9 cellular contexts compared by ENCODE assay signal in genomic region chr17:77842148-77842905, GRCh38.
DNase-seq lines count a peak whose midpoint lies in the region; ATAC-seq, FAIRE-seq and TF ChIP-seq lines count a peak whose summit lies in the region.
"Had no signal": no experiment of that assay in that cellular context is flagged by ENCODE, and none has a peak within 500 bp of the region (broad histone marks: within the 10 kb centered on the region; RNA-seq: fewer than 3 reads in every experiment).

No MANE protein-coding gene starts in this region.

- DNase-seq in Right ventricle myocardium superior, result peak; percentile 14
- no peak for DNase-seq in Right ventricle myocardium inferior (ENCODE audit: missing footprints)
- peak; percentile 30 for DNase-seq in RWPE2 (ENCODE audit: low spot score)
- DNase-seq in fibroblast of pulmonary artery (ENCODE audit: low read depth), result peak; percentile 32
- peak in 1 of 2 donors; percentile 24 for DNase-seq in stimulated activated naive CD8-positive, alpha-beta T cell treated with anti-CD3 and anti-CD28 coated beads, Interleukin-15, amount 100 ng/mL, for 72 hours
- DNase-seq in GM12891 (ENCODE audit: insufficient read length, low spot score), result no peak

- ATAC-seq in Right ventricle myocardium superior (ENCODE audit: poor library complexity) (peak; percentile 5), Right ventricle myocardium inferior (no peak), RWPE2 (ENCODE audit: low read depth) (peak; percentile 74), HG02642 (IDR thresholded peaks at IDR 0.05; ENCODE audit: poor library complexity, unreplicated experiment) (no peak), GM21381 (IDR thresholded peaks at IDR 0.05; ENCODE audit: unreplicated experiment) (no peak)
- ATAC-seq in stimulated activated naive CD8-positive, alpha-beta T cell treated with anti-CD3 and anti-CD28 coated beads, Interleukin-15, amount 100 ng/mL, for 72 hours, result peak; percentile 52

- peaks cover 3% of the 10 kb centered on the region for H3K9me3 ChIP-seq in RWPE2 (ENCODE audit: severe bottlenecking)

- no peak for FAIRE-seq in GM12891 (lab: Jason Lieb, UNC)
- FAIRE-seq: G401.6 had no signal

- peaks cover 16% of the 10 kb centered on the region for H3K27me3 Mint-ChIP-seq in stimulated activated naive CD8-positive, alpha-beta T cell treated with anti-CD3 and anti-CD28 coated beads, Interleukin-15, amount 100 ng/mL, for 72 hours

- H3K27ac Mint-ChIP-seq in stimulated activated naive CD8-positive, alpha-beta T cell treated with anti-CD3 and anti-CD28 coated beads, Interleukin-15, amount 100 ng/mL, for 72 hours, result peak overlapping the region in 1 of 2 donors; percentile 40

- no peak for TF ChIP-seq CTCF in RWPE2 (IDR thresholded peaks at IDR 0.05; ENCODE audit: poor library complexity, severe bottlenecking)
- no peak for TF ChIP-seq CTCF in fibroblast of pulmonary artery (IDR thresholded peaks at IDR 0.05; ENCODE audit: low read length, missing control alignments)

- H3K4me3 ChIP-seq in RWPE2 (ENCODE audit: severe bottlenecking) (no peak overlapping the region), fibroblast of pulmonary artery (replicated peaks; ENCODE audit: low read depth, low read length) (no peak overlapping the region)

- peaks cover 18% of the 10 kb centered on the region for H3K4me1 ChIP-seq in RWPE2 (ENCODE audit: insufficient read depth, poor library complexity, severe bottlenecking)

- no peaks in the 10 kb centered on the region for H3K27me3 ChIP-seq in RWPE2 (ENCODE audit: insufficient read depth, poor library complexity, severe bottlenecking)

- peaks cover 0 to 3% of the 10 kb centered on the region in 2 donors for H3K9me3 Mint-ChIP-seq in stimulated activated naive CD8-positive, alpha-beta T cell treated with anti-CD3 and anti-CD28 coated beads, Interleukin-15, amount 100 ng/mL, for 72 hours

- H3K36me3 ChIP-seq in RWPE2 (ENCODE audit: low read depth), result no peaks in the 10 kb centered on the region

- intact Hi-C loops in Right ventricle myocardium superior (cut with DNase I) (no loop called here), Right ventricle myocardium inferior (cut with DNase I) (no loop called here)

- peak overlapping the region; percentile 54 for H3K27ac ChIP-seq in RWPE2 (ENCODE audit: poor library complexity, severe bottlenecking)

- no peak for TF ChIP-seq POLR2A in GM12891 (IDR thresholded peaks at IDR 0.05; ENCODE audit: low read depth, low read length)

- H3K4me1 Mint-ChIP-seq in stimulated activated naive CD8-positive, alpha-beta T cell treated with anti-CD3 and anti-CD28 coated beads, Interleukin-15, amount 100 ng/mL, for 72 hours, result peaks cover 79% of the 10 kb centered on the region

- H3K4me3 Mint-ChIP-seq in stimulated activated naive CD8-positive, alpha-beta T cell treated with anti-CD3 and anti-CD28 coated beads, Interleukin-15, amount 100 ng/mL, for 72 hours, result peak overlapping the region; percentile 46 to 55

TF ChIP-seq in GM12891, 5 proteins besides CTCF, POLR2A, EP300 and RAD21:
- no peak for TF ChIP-seq POLR2AphosphoS5 (IDR thresholded peaks at IDR 0.05; ENCODE audit: low read depth, low read length)
- no peak for TF ChIP-seq PAX5 (IDR thresholded peaks at IDR 0.05; ENCODE audit: insufficient read depth, low read length, severe bottlenecking)

Comparison
In these comparisons a context has a peak if more than half of its experiments do, and no peak if none do; other contexts are left out.
1. ATAC-seq: peak in Right ventricle myocardium superior (single experiment), RWPE2 (single experiment) and stimulated activated naive CD8-positive, alpha-beta T cell treated with anti-CD3 and anti-CD28 coated beads, Interleukin-15, amount 100 ng/mL, for 72 hours (single experiment); none in Right ventricle myocardium inferior (single experiment), HG02642 (single experiment) and GM21381 (single experiment).
2. DNase-seq: peak in Right ventricle myocardium superior (single experiment), RWPE2 (single experiment) and fibroblast of pulmonary artery (single experiment); none in Right ventricle myocardium inferior (single experiment) and GM12891 (single experiment).